Comparison of ENCODE assay signal across 1 cellular context in the genomic region with DNA sequence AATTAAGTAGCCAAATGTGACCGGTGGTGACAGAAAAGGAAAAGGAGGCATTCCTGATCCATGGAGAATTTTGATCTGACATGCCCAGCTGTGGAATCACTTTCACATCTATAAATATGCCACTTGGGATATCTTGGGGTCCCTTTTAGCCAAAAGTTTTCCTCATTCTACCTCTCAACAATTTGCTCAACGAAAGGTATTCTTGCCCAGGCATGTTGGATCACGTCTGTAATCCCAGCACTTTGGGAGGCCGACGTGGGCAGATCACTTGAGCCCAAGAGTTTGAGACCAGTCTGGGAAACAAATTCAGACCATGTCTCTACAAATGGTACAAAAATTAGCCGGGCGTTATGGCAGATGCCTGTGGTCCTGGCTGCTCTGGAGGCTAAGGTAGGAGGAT.
TF ChIP-seq lines count a peak whose summit lies in the region.

No MANE protein-coding gene starts in this region.

TF ChIP-seq in HepG2, 621 proteins besides CTCF, POLR2A, EP300 and RAD21 (continued from another document):
- TF ChIP-seq RARG (CRISPR knock-in tag; IDR thresholded peaks at IDR 0.05; ENCODE audit: low read depth) (no peak), MBD4 (IDR thresholded peaks at IDR 0.05; ENCODE audit: borderline replicate concordance, low read length) (no peak), DMAP1 (CRISPR knock-in tag; IDR thresholded peaks at IDR 0.05) (no peak), MAZ (IDR thresholded peaks at IDR 0.05; ENCODE audit: borderline replicate concordance, low read depth, low read length) (no peak), MAZ (CRISPR knock-in tag; IDR thresholded peaks at IDR 0.05; ENCODE audit: low read depth) (no peak), HNF1B (CRISPR knock-in tag; IDR thresholded peaks at IDR 0.05) (0 out of 2 replicates have a peak, but pooled peaks have one; percentile 20), PCBP1 (IDR thresholded peaks at IDR 0.05; ENCODE audit: borderline replicate concordance, low read depth, low read length) (no peak)
